ENCODE assay signal across 17 cellular contexts in genomic region chr1:201252833-201253810, GRCh38. TPM values are rescaled to one million over a fixed set of nuclear protein-coding genes. Genes with fewer than 3 reads are reported as not detected.
DNase-seq lines count a peak whose midpoint lies in the region; ATAC-seq and TF ChIP-seq lines count a peak whose summit lies in the region.
"Had no signal": no experiment of that assay in that cellular context is flagged by ENCODE, and none has a peak within 500 bp of the region (broad histone marks: within the 10 kb centered on the region; RNA-seq: fewer than 3 reads in every experiment).

No MANE protein-coding gene starts in this region.

- no peak for ATAC-seq in IMR-90 (ENCODE audit: low read depth)
- ATAC-seq: stimulated activated effector memory CD8-positive, alpha-beta T cell treated with anti-CD3 and anti-CD28 coated beads, Interleukin-12 subunit alpha, Interleukin-12 subunit beta, amount 100 ng/mL, for 72 hours had no signal

- H3K4me1 Mint-ChIP-seq in nephron progenitor cell = peaks cover 6% of the 10 kb centered on the region
- H3K4me1 Mint-ChIP-seq: GM23338; stimulated activated effector memory CD8-positive, alpha-beta T cell treated with anti-CD3 and anti-CD28 coated beads, Interleukin-12 subunit alpha, Interleukin-12 subunit beta, amount 100 ng/mL, for 72 hours had no signal

- no peaks in the 10 kb centered on the region for H3K4me1 ChIP-seq in IMR-90 (ENCODE audit: control insufficient read depth, insufficient read depth, low read length)
- H3K4me1 ChIP-seq in ovary (ENCODE audit: insufficient read depth) = no peaks in the 10 kb centered on the region
- H3K4me1 ChIP-seq: SJCRH30, thyroid gland had no signal

- H3K4me2 ChIP-seq in IMR-90 (ENCODE audit: low read depth, low read length) = no peak overlapping the region
- H3K4me2 ChIP-seq: GM23338 had no signal

- dilution Hi-C loops in IMR-90 (cut with HindIII; ENCODE audit: low sequenced_read_pairs, unreplicated experiment) = no loop called here

- no peak overlapping the region for H3K23ac ChIP-seq in IMR-90 (ENCODE audit: low read depth, low read length)

- no TSS peak for BruUV-seq in IMR-90 (replicated peaks; lab: Mats Ljungman, UMichigan)

- no peak overlapping the region for H4K8ac ChIP-seq in IMR-90 (ENCODE audit: low read depth in 2 of 2, low read length in 2 of 2)

- no peak for TF ChIP-seq RAD21 in IMR-90 (IDR thresholded peaks at IDR 0.05; ENCODE audit: low read length)

- intact Hi-C loops in IMR-90 (cut with micrococcal nuclease) = no loop called here
- intact Hi-C loops in ovary (cut with DNase I) = no loop called here

- H3K14ac ChIP-seq in IMR-90 (replicated peaks; ENCODE audit: low read depth, low read length) = no peak overlapping the region

- no peaks in the 10 kb centered on the region for H3K9me3 Mint-ChIP-seq in nephron progenitor cell
- H3K9me3 Mint-ChIP-seq: activated naive CD4-positive, alpha-beta T cell treated with anti-CD3 and anti-CD28 coated beads for 36 hours; GM23338; stimulated activated effector memory CD8-positive, alpha-beta T cell treated with anti-CD3 and anti-CD28 coated beads, Interleukin-12 subunit alpha, Interleukin-12 subunit beta, amount 100 ng/mL, for 72 hours had no signal

- CTCF ChIA-PET in IMR-90 (lab: Yijun Ruan, JAX) = interaction anchor here (0.9 to 1.8 kb wide), 3 partner anchors 93 to 110 kb away, joined by 3 to 6 read pairs (median 5); no protein-coding TSS in a partner anchor

- H3K4me3 Mint-ChIP-seq in nephron progenitor cell = no peak overlapping the region
- H3K4me3 Mint-ChIP-seq: activated naive CD4-positive, alpha-beta T cell treated with anti-CD3 and anti-CD28 coated beads for 36 hours; GM23338; stimulated activated effector memory CD8-positive, alpha-beta T cell treated with anti-CD3 and anti-CD28 coated beads, Interleukin-12 subunit alpha, Interleukin-12 subunit beta, amount 100 ng/mL, for 72 hours had no signal

- POLR2A ChIA-PET in IMR-90 (lab: Charles Lee; ENCODE audit: unreplicated experiment) = no interaction called here

- peak overlapping the region; percentile 26 for H3K27ac Mint-ChIP-seq in nephron progenitor cell
- H3K27ac Mint-ChIP-seq: activated naive CD4-positive, alpha-beta T cell treated with anti-CD3 and anti-CD28 coated beads for 36 hours; GM23338; stimulated activated effector memory CD8-positive, alpha-beta T cell treated with anti-CD3 and anti-CD28 coated beads, Interleukin-12 subunit alpha, Interleukin-12 subunit beta, amount 100 ng/mL, for 72 hours had no signal

- H3K36me3 ChIP-seq in IMR-90 (ENCODE audit: control insufficient read depth, insufficient read depth, low read length) (no peaks in the 10 kb centered on the region), WERI-Rb-1 (no peaks in the 10 kb centered on the region), ovary (no peaks in the 10 kb centered on the region)
- H3K36me3 ChIP-seq: SJCRH30, thyroid gland had no signal

- DNase-seq in D341Med (ENCODE audit: low spot score) (peak; percentile 41), IMR-90 (no peak), WERI-Rb-1 (peak; percentile 83), nephron progenitor cell (no peak), NCI-H526 treated with DMSO at 0.1 percent for 48 hours (lab: John Stamatoyannopoulos, UW) (no peak), ovary (no peak), NCI-H2227 (lab: John Stamatoyannopoulos, UW; ENCODE audit: unreplicated experiment) (no peak)
- DNase-seq in activated CD8-positive, alpha-beta memory T cell treated with anti-CD3 and anti-CD28 coated beads for 24 hours = no peak
- DNase-seq: activated CD8-positive, alpha-beta memory T cell treated with anti-CD3 and anti-CD28 coated beads, Interleukin-2, amount 50 U/mL, for 4 hours; activated naive CD4-positive, alpha-beta T cell treated with anti-CD3 and anti-CD28 coated beads for 36 hours; NCI-H1048; SJCRH30; thyroid gland had no signal

- H3K79me1 ChIP-seq in IMR-90 (ENCODE audit: low read depth in 1 of 2, low read length in 2 of 2) = no peaks in the 10 kb centered on the region

- H3K36me3 Mint-ChIP-seq in nephron progenitor cell (ENCODE audit: low read depth) = no peaks in the 10 kb centered on the region
- H3K36me3 Mint-ChIP-seq: stimulated activated effector memory CD8-positive, alpha-beta T cell treated with anti-CD3 and anti-CD28 coated beads, Interleukin-12 subunit alpha, Interleukin-12 subunit beta, amount 100 ng/mL, for 72 hours had no signal

- H3K9me3 ChIP-seq in IMR-90 (ENCODE audit: control insufficient read depth, insufficient read depth, low read length) (no peaks in the 10 kb centered on the region), WERI-Rb-1 (ENCODE audit: severe bottlenecking) (no peaks in the 10 kb centered on the region), ovary (no peaks in the 10 kb centered on the region)
- H3K9me3 ChIP-seq: SJCRH30, thyroid gland had no signal

- H3K4me3 ChIP-seq in IMR-90 (ENCODE audit: insufficient read depth, low read depth, low read length) (no peak overlapping the region), WERI-Rb-1 (ENCODE audit: low read depth, low read length) (no peak overlapping the region), ovary (no peak overlapping the region)
- H3K4me3 ChIP-seq: GM23338, SJCRH30, thyroid gland had no signal

- H2BK20ac ChIP-seq in IMR-90 (ENCODE audit: low read depth, low read length) = no peak overlapping the region

- no peak overlapping the region for H2BK5ac ChIP-seq in IMR-90 (ENCODE audit: low read depth, low read length, poor library complexity, severe bottlenecking)

- no peak overlapping the region for H2AK9ac ChIP-seq in IMR-90 (replicated peaks; ENCODE audit: low read depth, low read length, poor library complexity)

- no peak overlapping the region for H4K5ac ChIP-seq in IMR-90 (ENCODE audit: low read depth, low read length)

- H3K56ac ChIP-seq in IMR-90 (ENCODE audit: extremely low read depth, insufficient read depth, low read length) = no peak overlapping the region

- TF ChIP-seq EP300 in ovary (IDR thresholded peaks at IDR 0.05) = no peak

- no peaks in the 10 kb centered on the region for H4K20me1 ChIP-seq in IMR-90 (ENCODE audit: insufficient read depth, low read length)

- no peak overlapping the region for H2AK5ac ChIP-seq in IMR-90 (ENCODE audit: low read depth, low read length)

- H2BK15ac ChIP-seq in IMR-90 (ENCODE audit: low read depth, low read length) = no peak overlapping the region

- H2AFZ ChIP-seq in IMR-90 (replicated peaks; ENCODE audit: low read length, poor library complexity) = peak overlapping the region; percentile 58

- no peak for TF ChIP-seq CTCF in IMR-90 (conservative IDR thresholded peaks at IDR 0.05; ENCODE audit: low read depth, low read length)
- no peak for TF ChIP-seq CTCF in WERI-Rb-1 (IDR thresholded peaks at IDR 0.05; ENCODE audit: low read depth, low read length)
- TF ChIP-seq CTCF in nephron progenitor cell (IDR thresholded peaks at IDR 0.05) = no peak
- no peak for TF ChIP-seq CTCF in ovary (IDR thresholded peaks at IDR 0.05)

- no peak overlapping the region for H3K18ac ChIP-seq in IMR-90 (ENCODE audit: low read depth, low read length)

- H2BK120ac ChIP-seq in IMR-90 (ENCODE audit: low read depth, low read length) = no peak overlapping the region

- H3K27me3 ChIP-seq in IMR-90 (ENCODE audit: control insufficient read depth, insufficient read depth, low read length) (peaks cover 36% of the 10 kb centered on the region), WERI-Rb-1 (ENCODE audit: insufficient read depth, low read depth, severe bottlenecking) (peaks cover 5% of the 10 kb centered on the region), ovary (no peaks in the 10 kb centered on the region)
- H3K27me3 ChIP-seq: SJCRH30, thyroid gland had no signal

- no peak overlapping the region for H3K27ac ChIP-seq in IMR-90 (ENCODE audit: insufficient read depth, low read length)
- no peak overlapping the region for H3K27ac ChIP-seq in WERI-Rb-1
- H3K27ac ChIP-seq in ovary = no peak overlapping the region
- H3K27ac ChIP-seq: HL-60, SJCRH30, thyroid gland had no signal

- no peak overlapping the region for H3K4ac ChIP-seq in IMR-90 (ENCODE audit: low read depth, low read length)

- no peak for TF ChIP-seq POLR2A in IMR-90 (IDR thresholded peaks at IDR 0.05; ENCODE audit: low read depth, low read length)
- TF ChIP-seq POLR2A in ovary (IDR thresholded peaks at IDR 0.05) = no peak

- H3K9ac ChIP-seq in IMR-90 (ENCODE audit: low read depth, low read length) = no peak overlapping the region

- 0 out of 2 replicates have a peak, but pooled peaks cover 5% of the 10 kb centered on the region for H3K9me1 ChIP-seq in IMR-90 (ENCODE audit: insufficient read depth, low read length)

- peaks cover 7% of the 10 kb centered on the region for H3K27me3 Mint-ChIP-seq in nephron progenitor cell (ENCODE audit: low read depth, poor library complexity)

- 44% methylated on average over 8 of the region's 16 CpGs; no CpG with 5 or more reads in 1 of the 2 experiments for WGBS in IMR-90 (ENCODE audit: extremely low coverage in 2 of 2, insufficient read length in 1 of 2), 2 experiments
- 77 to 93% (median 89%) methylated on average over 16 of the region's 16 CpGs for WGBS in ovary, 3 donors

- in situ Hi-C loops in IMR-90 (cut with MboI; ENCODE audit: low sequenced_read_pairs) = no loop called here

- H4K91ac ChIP-seq in IMR-90 (ENCODE audit: insufficient read depth, low read depth, low read length) = no peak overlapping the region

TF ChIP-seq in IMR-90, 13 proteins besides CTCF, POLR2A, EP300 and RAD21 (continues in another document):
- TF ChIP-seq FOS (IDR thresholded peaks at IDR 0.05; ENCODE audit: low read depth, low read length) (no peak), CEBPB (IDR thresholded peaks at IDR 0.05; ENCODE audit: low read depth, low read length) (no peak), MXI1 (IDR thresholded peaks at IDR 0.05; ENCODE audit: borderline replicate concordance, low read depth, low read length) (no peak), BHLHE40 (IDR thresholded peaks at IDR 0.05; ENCODE audit: low read depth, low read length) (no peak), RFX5 (IDR thresholded peaks at IDR 0.05; ENCODE audit: low read depth, low read length) (no peak), SMC3 (IDR thresholded peaks at IDR 0.05; ENCODE audit: low read depth, low read length) (no peak), MAFK (IDR thresholded peaks at IDR 0.05; ENCODE audit: low read depth, low read length) (no peak), MAZ (IDR thresholded peaks at IDR 0.05; ENCODE audit: borderline replicate concordance, low read depth, low read length) (no peak)

RNA-seq across cellular contexts. Expression of gene PKP1, which starts 30.2 kb away (rescaled TPM):
- total RNA-seq in IMR-90 (2012; rRNA removed) (under 0.01 and 0.18 TPM in 2 replicates), ovary (under 1 TPM in 5 of 7 donors, not detected in 2; 0.07 to 0.48 (median 0.18) TPM)
- polyA plus RNA-seq in IMR-90 (2012; rRNA removed) (0.16 and 0.36 TPM in 2 replicates), ovary (under 1 TPM; 0.05 to 0.18 TPM)
- 0.16 and 0.26 TPM in 2 replicates for polyA plus RNA-seq in IMR-90 (2012; cell fraction: cytosol; rRNA removed)
- 0.18 and 0.20 TPM in 2 replicates for polyA plus RNA-seq in IMR-90 (2012; cell fraction: nucleus; rRNA removed; ENCODE audit: low replicate concordance)
- total RNA-seq: activated naive CD4-positive, alpha-beta T cell treated with anti-CD3 and anti-CD28 coated beads for 36 hours; SJCRH30; T-helper 2 cell treated with Interferon-gamma antibody and Interleukin-4, amounts not matched to agents 100 ng/mL and 5 ng/mL, for 36 hours had no signal

Comparison
In these comparisons a context has a peak if more than half of its experiments do, and no peak if none do; other contexts are left out.
1. DNase-seq: peak in D341Med (single experiment) and WERI-Rb-1 (single experiment); none in IMR-90 (single experiment), nephron progenitor cell (single experiment), NCI-H526 treated with DMSO at 0.1 percent for 48 hours (single experiment), ovary (0 of 5), activated CD8-positive, alpha-beta memory T cell treated with anti-CD3 and anti-CD28 coated beads for 24 hours (single experiment) and NCI-H2227 (single experiment).